ENCODE assay signal across 10 cellular contexts in the genomic region with DNA sequence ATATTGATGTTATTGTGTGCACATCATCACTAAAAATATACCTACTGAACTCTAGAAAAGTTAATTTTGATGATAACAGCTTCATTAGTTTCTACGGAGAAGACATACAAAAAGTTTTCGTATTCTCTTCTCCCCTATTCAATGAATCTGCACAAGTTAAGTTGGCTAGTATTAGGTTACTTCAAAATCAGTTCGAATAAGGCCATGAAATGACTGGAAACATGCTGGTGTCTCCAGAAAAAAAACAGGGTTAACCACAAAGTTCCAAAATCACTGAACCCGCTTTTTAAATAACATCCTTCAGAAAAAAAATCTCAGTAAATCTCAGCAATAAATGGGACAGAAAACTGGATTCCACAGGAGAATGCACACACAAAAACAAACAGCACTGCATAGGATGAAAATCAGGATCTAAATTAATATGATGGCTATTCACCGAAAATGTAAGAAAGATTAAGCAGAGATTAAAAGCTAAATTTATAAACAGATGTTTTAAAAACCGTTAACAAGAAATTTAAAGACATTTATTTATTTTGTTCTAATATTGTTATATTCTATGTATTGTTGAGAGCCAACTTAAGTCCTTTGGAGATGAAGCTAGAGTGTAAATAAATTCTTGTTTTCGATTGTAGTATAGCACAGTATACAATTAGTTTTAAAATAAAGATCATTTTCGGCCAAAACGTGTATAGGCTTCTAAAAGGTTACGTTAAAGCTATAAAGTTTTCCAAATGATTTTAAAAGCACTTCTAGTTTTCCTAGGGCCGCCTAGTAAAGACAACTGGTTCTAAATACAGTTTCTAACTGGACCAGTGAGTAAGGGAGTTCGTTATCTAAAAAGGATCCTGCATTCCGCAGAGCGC. TPM values are rescaled to one million over a fixed set of nuclear protein-coding genes. Genes with fewer than 3 reads are reported as not detected.
DNase-seq lines count a peak whose midpoint lies in the region; ATAC-seq, FAIRE-seq and TF ChIP-seq lines count a peak whose summit lies in the region.
"Had no signal": no experiment of that assay in that cellular context is flagged by ENCODE, and none has a peak within 500 bp of the region (broad histone marks: within the 10 kb centered on the region; RNA-seq: fewer than 3 reads in every experiment).

No MANE protein-coding gene starts in this region.

- no peaks in the 10 kb centered on the region for H3K9me1 ChIP-seq in K562 (ENCODE audit: control insufficient read depth, insufficient read depth, low read length)

- no peaks in the 10 kb centered on the region for H3K9me3 Mint-ChIP-seq in activated CD4-positive, alpha-beta T cell treated with anti-CD3 and anti-CD28 coated beads, Interleukin-2, amount 10 ng/mL, durations not matched to agents 7 days and 5 days

- POLR2A ChIA-PET in activated CD4-positive, alpha-beta T cell treated with anti-CD3 and anti-CD28 coated beads, Interleukin-2, amount 10 ng/mL, durations not matched to agents 7 days and 5 days (lab: Charles Lee): no interaction called here
- POLR2A ChIA-PET in K562 (lab: Yijun Ruan, JAX): interaction anchor here (1.0 to 1.3 kb wide), 3 partner anchors 8 to 207 kb away, joined by 3 read pairs; a partner anchor contains a TSS

- DNase-seq in activated CD4-positive, alpha-beta T cell treated with anti-CD3 and anti-CD28 coated beads, Interleukin-2, amount 10 ng/mL, durations not matched to agents 7 days and 5 days: no peak
- DNase-seq in activated CD4-positive, alpha-beta T cell treated with anti-CD3 and anti-CD28 coated beads, Interleukin-2, amount 50 U/mL, for 4 hours: no peak
- DNase-seq in K562 (ENCODE audit: extremely low read depth in 1 of 4, low spot score in 3 of 4): no peak
- DNase-seq in lower lobe of right lung: no peak
- DNase-seq in superior temporal gyrus (ENCODE audit: extremely low spot score): peak; percentile 74
- DNase-seq in urothelium cell line (ENCODE audit: low spot score): no peak
- DNase-seq: MV-4-11 had no signal

- no peak overlapping the region for H3K27ac ChIP-seq in K562 (ENCODE audit: extremely low read depth, low read depth, low read length)
- H3K27ac ChIP-seq in lower lobe of right lung: no peak overlapping the region
- H3K27ac ChIP-seq: C4-2B had no signal

- H3K27ac Mint-ChIP-seq in activated CD4-positive, alpha-beta T cell treated with anti-CD3 and anti-CD28 coated beads, Interleukin-2, amount 10 ng/mL, durations not matched to agents 7 days and 5 days: no peak overlapping the region

- H3K4me3 Mint-ChIP-seq in activated CD4-positive, alpha-beta T cell treated with anti-CD3 and anti-CD28 coated beads, Interleukin-2, amount 10 ng/mL, durations not matched to agents 7 days and 5 days: peak overlapping the region; percentile 83

- peaks cover 13% of the 10 kb centered on the region for H3K4me1 Mint-ChIP-seq in activated CD4-positive, alpha-beta T cell treated with anti-CD3 and anti-CD28 coated beads, Interleukin-2, amount 10 ng/mL, durations not matched to agents 7 days and 5 days

- peaks cover 0 to 7% of the 10 kb centered on the region in 2 experiments; a peak in 2 of 5 replicates for H3K27me3 ChIP-seq in K562 (ENCODE audit: control insufficient read depth in 2 of 2, insufficient read depth in 2 of 2, low read length in 2 of 2)
- H3K27me3 ChIP-seq in lower lobe of right lung (ENCODE audit: low read depth): peaks cover 33% of the 10 kb centered on the region

- peak overlapping the region in 1 of 2 experiments; percentile 80; a peak in 1 of 4 replicates for H3K9ac ChIP-seq in K562 (ENCODE audit: insufficient read depth in 1 of 2, low read depth in 2 of 2, low read length in 2 of 2)

- H2AFZ ChIP-seq in K562 (ENCODE audit: low read depth, low read length): no peak overlapping the region

- H3K4me1 ChIP-seq in K562 (replicated peaks in 1 of 2; ENCODE audit: control insufficient read depth in 2 of 2, insufficient read depth in 2 of 2, low read length in 2 of 2): peaks cover 0 to 12% of the 10 kb centered on the region in 2 experiments; a peak in 2 of 5 replicates
- H3K4me1 ChIP-seq in lower lobe of right lung: peaks cover 12% of the 10 kb centered on the region

- CTCF ChIA-PET in activated CD4-positive, alpha-beta T cell treated with anti-CD3 and anti-CD28 coated beads, Interleukin-2, amount 10 ng/mL, durations not matched to agents 7 days and 5 days (lab: Charles Lee): interaction anchor here (0.6 to 5.7 kb wide), 5 partner anchors 9 to 1289 kb away, joined by 3 to 59 read pairs (median 4); no protein-coding TSS in a partner anchor
- CTCF ChIA-PET in K562 (lab: Yijun Ruan, JAX; ENCODE audit: low intra/inter-chr PET ratio): interaction anchor here (3.8 kb wide), 1 partner anchor 148 kb away, joined by 24 read pairs; no protein-coding TSS in a partner anchor

- no peaks in the 10 kb centered on the region for H3K79me2 ChIP-seq in K562 (ENCODE audit: control insufficient read depth, insufficient read depth, low read length)

- no TSS peak for BruUV-seq in K562 (replicated peaks; lab: Mats Ljungman, UMichigan)

- TF ChIP-seq POLR2A in K562 (conservative IDR thresholded peaks at IDR 0.05): no peak

- H3K4me2 ChIP-seq in K562 (ENCODE audit: insufficient read depth, low read length): peak overlapping the region; percentile 69

- H3K4me3 ChIP-seq in K562 (peak overlapping the region; percentile 53), lower lobe of right lung (peak overlapping the region; percentile 60)

- H4K20me1 ChIP-seq in K562 (replicated peaks; ENCODE audit: control insufficient read depth, insufficient read depth, low read length): no peaks in the 10 kb centered on the region

- peaks cover 58% of the 10 kb centered on the region for H3K27me3 Mint-ChIP-seq in activated CD4-positive, alpha-beta T cell treated with anti-CD3 and anti-CD28 coated beads, Interleukin-2, amount 10 ng/mL, durations not matched to agents 7 days and 5 days

- no peak for TF ChIP-seq RAD21 in K562 (CRISPR knock-in tag; conservative IDR thresholded peaks at IDR 0.05 in 1 of 2, IDR thresholded peaks at IDR 0.05 in 1 of 2)

- H3K36me3 ChIP-seq in K562 (ENCODE audit: control insufficient read depth, insufficient read depth, low read length) (no peaks in the 10 kb centered on the region), lower lobe of right lung (no peaks in the 10 kb centered on the region)

- intact Hi-C loops in K562 (cut with micrococcal nuclease): loop anchor here (1.0 to 10.0 kb wide), 2 partner anchors 148 to 211 kb away; a partner anchor contains a TSS
- intact Hi-C loops in lower lobe of right lung (cut with DNase I): no loop called here

- in situ Hi-C loops in K562 (cut with MboI): no loop called here

- FAIRE-seq in K562 (lab: Jason Lieb, UNC) (no peak), urothelium cell line (lab: Jason Lieb, UNC) (no peak)

- H3K9me3 ChIP-seq in K562 (replicated peaks; ENCODE audit: control insufficient read depth, insufficient read depth, low read depth, low read length) (no peaks in the 10 kb centered on the region), lower lobe of right lung (no peaks in the 10 kb centered on the region)

- no peak for ATAC-seq in K562
- no peak for ATAC-seq in lower lobe of right lung
- no peak for ATAC-seq in GM18511 (IDR thresholded peaks at IDR 0.05; ENCODE audit: unreplicated experiment)
- no peak for ATAC-seq in GM18519 (IDR thresholded peaks at IDR 0.05; ENCODE audit: low FRiP score, unreplicated experiment)

- TF ChIP-seq EP300 in K562 (IDR thresholded peaks at IDR 0.05; ENCODE audit: low read length): no peak

- H3K36me3 Mint-ChIP-seq in activated CD4-positive, alpha-beta T cell treated with anti-CD3 and anti-CD28 coated beads, Interleukin-2, amount 10 ng/mL, durations not matched to agents 7 days and 5 days (ENCODE audit: low read depth): no peaks in the 10 kb centered on the region

- WGBS in K562 (ENCODE audit: insufficient coverage, low coverage, missing lambda C conversion rate): 10% methylated on average over 13 of the region's 14 CpGs

- TF ChIP-seq CTCF in K562 (IDR thresholded peaks at IDR 0.05 in 2 of 3, conservative IDR thresholded peaks at IDR 0.05 in 1 of 3; ENCODE audit: insufficient read depth in 2 of 3, low read depth in 1 of 3, low read length in 3 of 3): no peak
- no peak for TF ChIP-seq CTCF in lower lobe of right lung (IDR thresholded peaks at IDR 0.05)

TF ChIP-seq in K562, 482 proteins besides CTCF, POLR2A, EP300 and RAD21:
- TF ChIP-seq PHF21A (IDR thresholded peaks at IDR 0.05; ENCODE audit: borderline replicate concordance, low read depth): 0 out of 2 replicates have a peak, but pooled peaks have one; percentile 45
- no peak for TF ChIP-seq CSDE1 (IDR thresholded peaks at IDR 0.05)
- TF ChIP-seq KDM1A (IDR thresholded peaks at IDR 0.05): peak; percentile 49 to 73; a peak in 3 of 4 replicates

RNA-seq across cellular contexts. Expression of a gene that starts 1.0 kb away (rescaled TPM):
- total RNA-seq in activated CD4-positive, alpha-beta T cell treated with anti-CD3 and anti-CD28 coated beads, Interleukin-2, amount 10 ng/mL, durations not matched to agents 7 days and 5 days: 1 to 10 TPM; 1.2 to 2.0 TPM
- total RNA-seq in K562 (2011; cell fraction: chromatin; rRNA removed; ENCODE audit: low replicate concordance): 1.5 and 3.1 TPM in 2 replicates
- total RNA-seq in K562 (2011; cell fraction: nucleolus; rRNA removed): 0.67 and 0.79 TPM in 2 replicates
- 1.8 and 2.2 TPM in 2 replicates for total RNA-seq in K562 (2011; cell fraction: nucleoplasm; rRNA removed)
- total RNA-seq in K562 (2014; rRNA removed) (1.2 and 2.1 TPM in 2 replicates), K562 (2014; rRNA removed; fragmentation: Illumina TruSeq; extraction: Trizol) (1.6 and 1.7 TPM in 2 replicates), K562 (2015; rRNA removed; fragmentation: Illumina TruSeq; extraction: Trizol) (1.1 and 1.8 TPM in 2 replicates), K562 (2021) (1.2 and 1.5 TPM in 2 replicates), lower lobe of right lung (1.1 TPM)
- polyA plus RNA-seq in K562 (2011; rRNA removed) (0.18 and 2.2 TPM in 2 replicates), K562 (2014; fragmentation: Illumina TruSeq; extraction: Trizol) (1.9 and 2.8 TPM in 2 replicates), K562 (2014; fragmentation: Nextera tagmentation; extraction: Ambion mirVana) (1 to 10 TPM; 1.3 to 1.4 TPM), K562 (2014; rRNA removed) (1.8 and 2.5 TPM in 2 replicates)
- 0.12 and 1.7 TPM in 2 replicates for polyA plus RNA-seq in K562 (2011; cell fraction: cytosol; rRNA removed)
- polyA plus RNA-seq in K562 (2011; cell fraction: nucleus; rRNA removed): 0.28 and 3.7 TPM in 2 replicates
- 2.2 and 3.1 TPM in 2 replicates for polyA plus RNA-seq in K562 (2012)
- polyA minus RNA-seq in K562 (2011; rRNA and poly(A)+ RNA removed): 0.24 and 2.1 TPM in 2 replicates
- 1.1 TPM in 1 of 2 replicates, not detected in the other for polyA minus RNA-seq in K562 (2011; cell fraction: cytosol; rRNA and poly(A)+ RNA removed)
- 0.33 and 1.3 TPM in 2 replicates for polyA minus RNA-seq in K562 (2011; cell fraction: nucleus; rRNA and poly(A)+ RNA removed)
